Comparison of ENCODE assay signal across 8 cellular contexts in genomic region chr22:23182289-23183106, GRCh38. TPM values are rescaled to one million over a fixed set of nuclear protein-coding genes. Genes with fewer than 3 reads are reported as not detected.
DNase-seq lines count a peak whose midpoint lies in the region; ATAC-seq and TF ChIP-seq lines count a peak whose summit lies in the region.

No MANE protein-coding gene starts in this region.

- peaks cover 9% of the 10 kb centered on the region; the same call in 1 of the 2 replicates for H3K9me3 ChIP-seq in AG04450 (ENCODE audit: control insufficient read depth, insufficient read depth, low read length)
- no peaks in the 10 kb centered on the region for H3K9me3 ChIP-seq in T-helper 17 cell (ENCODE audit: control insufficient read depth, low read length, poor library complexity, severe bottlenecking)

- peak; percentile 57 for ATAC-seq in T-helper 17 cell
- ATAC-seq in memory B cell (ENCODE audit: low read depth), result peak; percentile 12
- peak; percentile 61 to 70 for ATAC-seq in stimulated activated naive B cell treated with anti-CD40 and anti-IgM and Interleukin-4, amounts not matched to agents 10 μg/mL and 1 μg/mL and 100 μg/mL, for 72 hours (replicated peaks)
- ATAC-seq in GM18873 (IDR thresholded peaks at IDR 0.05; ENCODE audit: low FRiP score, unreplicated experiment), result no peak

- peak overlapping the region; percentile 83 for H3K4me3 ChIP-seq in AG04450 (ENCODE audit: low read depth, low read length)
- H3K4me3 ChIP-seq in cardiac fibroblast (replicated peaks in 1 of 2; ENCODE audit: low read depth in 2 of 2, low read length in 2 of 2), result peak overlapping the region; percentile 55 to 77

- TF ChIP-seq CTCF in AG04450 (IDR thresholded peaks at IDR 0.05; ENCODE audit: low read depth, low read length), result no peak
- no peak for TF ChIP-seq CTCF in cardiac fibroblast (IDR thresholded peaks at IDR 0.05; ENCODE audit: low read depth, low read length)

- H3K27ac Mint-ChIP-seq in T-helper 17 cell (peak overlapping the region; percentile 94), memory B cell (peak overlapping the region; percentile 12)
- H3K27ac Mint-ChIP-seq in stimulated activated naive B cell treated with anti-CD40 and anti-IgM and Interleukin-4, amounts not matched to agents 10 μg/mL and 1 μg/mL and 100 μg/mL, for 72 hours, result peak overlapping the region; percentile 86

- H3K4me1 Mint-ChIP-seq in T-helper 17 cell (peaks cover 50% of the 10 kb centered on the region), memory B cell (peaks cover 37% of the 10 kb centered on the region)
- H3K4me1 Mint-ChIP-seq in stimulated activated naive B cell treated with anti-CD40 and anti-IgM and Interleukin-4, amounts not matched to agents 10 μg/mL and 1 μg/mL and 100 μg/mL, for 72 hours, result peaks cover 50 to 82% of the 10 kb centered on the region in 2 donors

- POLR2A ChIA-PET in AG04450 (lab: Yijun Ruan, JAX), result interaction anchor here (0.8 to 0.9 kb wide), 2 partner anchors 51 to 53 kb away, joined by 3 to 7 read pairs; no protein-coding TSS in a partner anchor

- no peaks in the 10 kb centered on the region for H3K27me3 ChIP-seq in AG04450 (ENCODE audit: control insufficient read depth, insufficient read depth, low read length)

- H3K27me3 Mint-ChIP-seq in T-helper 17 cell (no peaks in the 10 kb centered on the region), memory B cell (no peaks in the 10 kb centered on the region)
- H3K27me3 Mint-ChIP-seq in stimulated activated naive B cell treated with anti-CD40 and anti-IgM and Interleukin-4, amounts not matched to agents 10 μg/mL and 1 μg/mL and 100 μg/mL, for 72 hours, result no peaks in the 10 kb centered on the region

- H3K4me3 Mint-ChIP-seq in T-helper 17 cell, result peak overlapping the region; percentile 98
- H3K4me3 Mint-ChIP-seq in memory B cell, result peak overlapping the region; percentile 78
- H3K4me3 Mint-ChIP-seq in stimulated activated naive B cell treated with anti-CD40 and anti-IgM and Interleukin-4, amounts not matched to agents 10 μg/mL and 1 μg/mL and 100 μg/mL, for 72 hours, result peak overlapping the region; percentile 82 to 84

- DNase-seq in AG04450 (ENCODE audit: low read depth, low spot score) (no peak), HT-29 (ENCODE audit: low spot score) (peak; percentile 63), T-helper 17 cell (peak in 2 of 3 donors; percentile 35 to 40), cardiac fibroblast (ENCODE audit: low read depth in 2 of 2) (no peak), memory B cell (ENCODE audit: low spot score in 2 of 2) (no peak), AG20443 (ENCODE audit: low spot score) (no peak)
- peak; percentile 66 for DNase-seq in stimulated activated naive B cell treated with anti-CD40 and anti-IgM and Interleukin-4, amounts not matched to agents 10 μg/mL and 1 μg/mL and 100 μg/mL, for 72 hours

- peak overlapping the region; percentile 11 for H3K27ac ChIP-seq in AG04450 (ENCODE audit: low read depth, low read length)

- no peaks in the 10 kb centered on the region for H3K9me3 Mint-ChIP-seq in memory B cell
- H3K9me3 Mint-ChIP-seq in stimulated activated naive B cell treated with anti-CD40 and anti-IgM and Interleukin-4, amounts not matched to agents 10 μg/mL and 1 μg/mL and 100 μg/mL, for 72 hours, result peaks cover 0 to 1% of the 10 kb centered on the region in 2 donors

- H3K36me3 Mint-ChIP-seq in T-helper 17 cell (ENCODE audit: low read depth) (peaks cover 5% of the 10 kb centered on the region), memory B cell (peaks cover 2% of the 10 kb centered on the region)
- H3K36me3 Mint-ChIP-seq in stimulated activated naive B cell treated with anti-CD40 and anti-IgM and Interleukin-4, amounts not matched to agents 10 μg/mL and 1 μg/mL and 100 μg/mL, for 72 hours, result peaks cover 15 to 24% of the 10 kb centered on the region in 2 donors

- CTCF ChIA-PET in AG04450 (lab: Charles Lee), result interaction anchor here (0.8 to 11.3 kb wide), 5 partner anchors 43 to 109 kb away, joined by 3 to 178 read pairs (median 3); no protein-coding TSS in a partner anchor

RNA-seq across cellular contexts. Expression of gene BCR, which starts 2.2 kb away (rescaled TPM):
- polyA plus RNA-seq in AG04450 (2011; rRNA removed), result 21.4 and 30.8 TPM in 2 replicates
- polyA minus RNA-seq in AG04450 (2011; rRNA and poly(A)+ RNA removed), result 65.2 and 111 TPM in 2 replicates
- 60.3 and 69.1 TPM in 2 replicates for total RNA-seq in HT-29 (2014; rRNA removed; shearing (Covaris generic))
- 10 to 100 TPM; 91.8 to 93.2 TPM for total RNA-seq in T-helper 17 cell

RNA-seq across cellular contexts. Expression of gene RAB36, which starts 37.2 kb away (rescaled TPM):
- polyA plus RNA-seq in AG04450 (2011; rRNA removed), result 2.6 and 3.5 TPM in 2 replicates
- 5.6 and 5.8 TPM in 2 replicates for polyA minus RNA-seq in AG04450 (2011; rRNA and poly(A)+ RNA removed)
- total RNA-seq in HT-29 (2014; rRNA removed; shearing (Covaris generic)), result 0.26 and 1.5 TPM in 2 replicates
- total RNA-seq in T-helper 17 cell, result 1 to 10 TPM; 1.1 to 2.4 TPM

RNA-seq across cellular contexts. Expression of gene RSPH14, which starts 40.7 kb away (rescaled TPM):
- polyA plus RNA-seq in AG04450 (2011; rRNA removed), result 0.21 TPM in 1 of 2 replicates, not detected in the other
- not detected in 2 replicates for polyA minus RNA-seq in AG04450 (2011; rRNA and poly(A)+ RNA removed)
- 0.55 TPM in 1 of 2 replicates, not detected in the other for total RNA-seq in HT-29 (2014; rRNA removed; shearing (Covaris generic))
- 1 to 10 TPM; 1.1 to 1.4 TPM for total RNA-seq in T-helper 17 cell

Comparison
In these comparisons a context has a peak if more than half of its experiments do, and no peak if none do; other contexts are left out.
1. DNase-seq: peak in HT-29 (single experiment), T-helper 17 cell (2 of 3) and stimulated activated naive B cell treated with anti-CD40 and anti-IgM and Interleukin-4, amounts not matched to agents 10 μg/mL and 1 μg/mL and 100 μg/mL, for 72 hours (single experiment); none in AG04450 (single experiment), cardiac fibroblast (0 of 2), memory B cell (0 of 2) and AG20443 (single experiment).
2. H3K27ac Mint-ChIP-seq: peak in every context shown above with its lines; median percentile 94 in T-helper 17 cell; 86 in stimulated activated naive B cell treated with anti-CD40 and anti-IgM and Interleukin-4, amounts not matched to agents 10 μg/mL and 1 μg/mL and 100 μg/mL, for 72 hours; 12 in memory B cell.
3. Peak in every context shown above with its lines, with median percentiles within 50 percentile points of each other: H3K4me3 Mint-ChIP-seq.